8 cellular contexts compared by ENCODE assay signal in genomic region chr13:41463823-41464602, GRCh38. TPM values are rescaled to one million over a fixed set of nuclear protein-coding genes. Genes with fewer than 3 reads are reported as not detected.
DNase-seq lines count a peak whose midpoint lies in the region; ATAC-seq and TF ChIP-seq lines count a peak whose summit lies in the region.

No MANE protein-coding gene starts in this region.

- H3K4me3 ChIP-seq in lower lobe of right lung: peak overlapping the region; percentile 80

- peaks cover 83% of the 10 kb centered on the region for H3K36me3 ChIP-seq in lower lobe of right lung

- H3K27me3 ChIP-seq in lower lobe of right lung (ENCODE audit: low read depth): no peaks in the 10 kb centered on the region

- intact Hi-C loops in lower lobe of right lung (cut with DNase I): no loop called here

- TF ChIP-seq CTCF in GM12873 (IDR thresholded peaks at IDR 0.05; ENCODE audit: insufficient read depth, low read depth, low read length, missing control alignments): peak; percentile 4
- TF ChIP-seq CTCF in lower lobe of right lung (IDR thresholded peaks at IDR 0.05): no peak

- peak; percentile 70 for DNase-seq in activated CD4-positive, alpha-beta T cell treated with anti-CD3 and anti-CD28 coated beads for 48 hours
- DNase-seq in lower lobe of right lung (no peak), NCI-H2107 treated with DMSO at 0.1 percent for 48 hours (lab: John Stamatoyannopoulos, UW; ENCODE audit: unreplicated experiment) (no peak), NCI-H2196 (lab: John Stamatoyannopoulos, UW; ENCODE audit: unreplicated experiment) (no peak), NCI-H1048 (lab: John Stamatoyannopoulos, UW) (no peak), 8988T (no peak)

- no peaks in the 10 kb centered on the region for H3K9me3 ChIP-seq in lower lobe of right lung

- ATAC-seq in HG02798 (IDR thresholded peaks at IDR 0.05; ENCODE audit: poor library complexity, unreplicated experiment): peak; percentile 46
- ATAC-seq in lower lobe of right lung: peak; percentile 2 to 10

- peaks cover 69% of the 10 kb centered on the region for H3K4me1 ChIP-seq in lower lobe of right lung

- H3K27ac ChIP-seq in lower lobe of right lung: peak overlapping the region; percentile 82

RNA-seq across cellular contexts. Expression of gene RGCC, which starts 6.7 kb away (rescaled TPM):
- 381 TPM for total RNA-seq in lower lobe of right lung
